ENCODE assay signal across 19 cellular contexts in genomic region chr6:39568896-39569295, GRCh38.
DNase-seq lines count a peak whose midpoint lies in the region; ATAC-seq, FAIRE-seq and TF ChIP-seq lines count a peak whose summit lies in the region.
"Had no signal": no experiment of that assay in that cellular context is flagged by ENCODE, and none has a peak within 500 bp of the region (broad histone marks: within the 10 kb centered on the region; RNA-seq: fewer than 3 reads in every experiment).

No MANE protein-coding gene starts in this region.

- TF ChIP-seq POLR2A in IMR-90 (IDR thresholded peaks at IDR 0.05; ENCODE audit: low read depth, low read length) (no peak), H54 (IDR thresholded peaks at IDR 0.05; ENCODE audit: low read depth, low read length) (no peak), Peyer's patch (IDR thresholded peaks at IDR 0.05) (no peak)

- peak; percentile 27; the same call in 1 of the 2 replicates for ATAC-seq in IMR-90 (ENCODE audit: low read depth)
- ATAC-seq in GM18867 (IDR thresholded peaks at IDR 0.05; ENCODE audit: unreplicated experiment) = no peak
- ATAC-seq: upper lobe of right lung had no signal

- H2BK120ac ChIP-seq in IMR-90 (ENCODE audit: low read depth, low read length) = no peak overlapping the region

- H3K14ac ChIP-seq in IMR-90 (replicated peaks; ENCODE audit: low read depth, low read length) = no peak overlapping the region

- no peak for TF ChIP-seq CTCF in AG10803 (conservative IDR thresholded peaks at IDR 0.05; ENCODE audit: low read length)
- no peak for TF ChIP-seq CTCF in IMR-90 (conservative IDR thresholded peaks at IDR 0.05; ENCODE audit: low read depth, low read length)
- no peak for TF ChIP-seq CTCF in chondrocyte (IDR thresholded peaks at IDR 0.05)
- TF ChIP-seq CTCF in Peyer's patch (IDR thresholded peaks at IDR 0.05) = no peak

- no peaks in the 10 kb centered on the region for H3K36me3 ChIP-seq in IMR-90 (ENCODE audit: control insufficient read depth, insufficient read depth, low read length)
- H3K36me3 ChIP-seq in Peyer's patch = no peaks in the 10 kb centered on the region
- H3K36me3 ChIP-seq: neural progenitor cell, sigmoid colon, SJSA1, upper lobe of right lung had no signal

- intact Hi-C loops in IMR-90 (cut with micrococcal nuclease) = loop anchor here (10.0 kb wide), 1 partner anchor 326 kb away; no protein-coding TSS in a partner anchor

- WGBS in IMR-90 (ENCODE audit: extremely low coverage in 2 of 2, insufficient read length in 1 of 2), 2 experiments = 0% methylated on average over 1 of the region's 1 CpG; no CpG with 5 or more reads in 1 of the 2 experiments

- H2BK20ac ChIP-seq in IMR-90 (ENCODE audit: low read depth, low read length) = no peak overlapping the region

- no peak overlapping the region for H2AFZ ChIP-seq in IMR-90 (replicated peaks; ENCODE audit: low read length, poor library complexity)
- H2AFZ ChIP-seq: neural progenitor cell had no signal

- H3K4me3 Mint-ChIP-seq in chondrocyte (ENCODE audit: unreplicated experiment) = no peak overlapping the region
- H3K4me3 Mint-ChIP-seq: activated CD4-positive, alpha-beta memory T cell treated with anti-CD3 and anti-CD28 coated beads for 36 hours; B cell; neural progenitor cell had no signal

- DNase-seq in AG10803 (ENCODE audit: low read depth) = peak; percentile 79
- DNase-seq in IMR-90 = peak; percentile 33
- no peak for DNase-seq in chondrocyte (ENCODE audit: low spot score)
- DNase-seq in kidney glomerular epithelial cell (lab: John Stamatoyannopoulos, UW) = peak; percentile 27
- no peak for DNase-seq in H54 (ENCODE audit: insufficient read length, low spot score)
- DNase-seq in cerebellar nuclear complex (lab: John Stamatoyannopoulos, UW) = no peak
- no peak for DNase-seq in Peyer's patch
- DNase-seq: activated CD4-positive, alpha-beta memory T cell treated with anti-CD3 and anti-CD28 coated beads for 36 hours; DMS 273 treated with DMSO at 0.1 percent for 48 hours; NCI-H1092 treated with DMSO at 0.1 percent for 48 hours; NCI-H2227 treated with DMSO at 0.1 percent for 48 hours; sigmoid colon; stimulated activated CD4-positive, alpha-beta T cell treated with anti-CD3 and anti-CD28 coated beads, Interleukin-4, amount 100 ng/mL, for 4 hours; upper lobe of right lung had no signal

- H2AK5ac ChIP-seq in IMR-90 (ENCODE audit: low read depth, low read length) = no peak overlapping the region

- in situ Hi-C loops in IMR-90 (cut with MboI; ENCODE audit: low sequenced_read_pairs) = no loop called here

- no peak overlapping the region for H2BK5ac ChIP-seq in IMR-90 (ENCODE audit: low read depth, low read length, poor library complexity, severe bottlenecking)

- no peaks in the 10 kb centered on the region for H3K4me1 ChIP-seq in IMR-90 (ENCODE audit: control insufficient read depth, insufficient read depth, low read length)
- H3K4me1 ChIP-seq in Peyer's patch = no peaks in the 10 kb centered on the region
- H3K4me1 ChIP-seq: neural progenitor cell, SJSA1 had no signal

- H3K4me2 ChIP-seq in IMR-90 (ENCODE audit: low read depth, low read length) = no peak overlapping the region
- H3K4me2 ChIP-seq: neural progenitor cell had no signal

- H3K9me3 Mint-ChIP-seq in chondrocyte (ENCODE audit: low read depth) = no peaks in the 10 kb centered on the region
- H3K9me3 Mint-ChIP-seq: activated CD4-positive, alpha-beta memory T cell treated with anti-CD3 and anti-CD28 coated beads for 36 hours had no signal

- no peak overlapping the region for H3K4ac ChIP-seq in IMR-90 (ENCODE audit: low read depth, low read length)

- no peak overlapping the region for H3K23ac ChIP-seq in IMR-90 (ENCODE audit: low read depth, low read length)

- H3K27me3 ChIP-seq in IMR-90 (ENCODE audit: control insufficient read depth, insufficient read depth, low read length) (no peaks in the 10 kb centered on the region), Peyer's patch (no peaks in the 10 kb centered on the region)
- H3K27me3 ChIP-seq: neural progenitor cell, sigmoid colon, upper lobe of right lung had no signal

- CTCF ChIA-PET in IMR-90 (lab: Yijun Ruan, JAX) = no interaction called here

- no peaks in the 10 kb centered on the region for H4K20me1 ChIP-seq in IMR-90 (ENCODE audit: insufficient read depth, low read length)

- peaks cover 64% of the 10 kb centered on the region for H3K4me1 Mint-ChIP-seq in chondrocyte (ENCODE audit: low read depth)
- H3K4me1 Mint-ChIP-seq: B cell had no signal

- H3K18ac ChIP-seq in IMR-90 (ENCODE audit: low read depth, low read length) = no peak overlapping the region

- H3K9me3 ChIP-seq in IMR-90 (ENCODE audit: control insufficient read depth, insufficient read depth, low read length) = no peaks in the 10 kb centered on the region
- no peaks in the 10 kb centered on the region for H3K9me3 ChIP-seq in Peyer's patch
- H3K9me3 ChIP-seq: sigmoid colon, SJSA1, upper lobe of right lung had no signal

- no peak for TF ChIP-seq RAD21 in IMR-90 (IDR thresholded peaks at IDR 0.05; ENCODE audit: low read length)

- no peak for FAIRE-seq in H54 (lab: Jason Lieb, UNC)
- FAIRE-seq: H1 had no signal

- dilution Hi-C loops in IMR-90 (cut with HindIII; ENCODE audit: low sequenced_read_pairs, unreplicated experiment) = no loop called here

- no peaks in the 10 kb centered on the region; the same call in 1 of the 2 replicates for H3K9me1 ChIP-seq in IMR-90 (ENCODE audit: insufficient read depth, low read length)

- H3K27me3 Mint-ChIP-seq in chondrocyte (ENCODE audit: low read depth) = no peaks in the 10 kb centered on the region
- H3K27me3 Mint-ChIP-seq: activated CD4-positive, alpha-beta memory T cell treated with anti-CD3 and anti-CD28 coated beads for 36 hours had no signal

- H3K56ac ChIP-seq in IMR-90 (ENCODE audit: extremely low read depth, insufficient read depth, low read length) = no peak overlapping the region

- no peaks in the 10 kb centered on the region for H3K79me1 ChIP-seq in IMR-90 (ENCODE audit: low read depth in 1 of 2, low read length in 2 of 2)

- peaks cover 2% of the 10 kb centered on the region for H3K36me3 Mint-ChIP-seq in chondrocyte (ENCODE audit: low read depth)
- H3K36me3 Mint-ChIP-seq: activated CD4-positive, alpha-beta memory T cell treated with anti-CD3 and anti-CD28 coated beads for 36 hours; neural progenitor cell had no signal

- no peak overlapping the region for H4K5ac ChIP-seq in IMR-90 (ENCODE audit: low read depth, low read length)

- no peak overlapping the region for H2AK9ac ChIP-seq in IMR-90 (replicated peaks; ENCODE audit: low read depth, low read length, poor library complexity)

- no peak overlapping the region for H4K91ac ChIP-seq in IMR-90 (ENCODE audit: insufficient read depth, low read depth, low read length)

- no peak overlapping the region for H4K8ac ChIP-seq in IMR-90 (ENCODE audit: low read depth in 2 of 2, low read length in 2 of 2)

- POLR2A ChIA-PET in IMR-90 (lab: Charles Lee; ENCODE audit: unreplicated experiment) = no interaction called here

- no peak overlapping the region for H2BK15ac ChIP-seq in IMR-90 (ENCODE audit: low read depth, low read length)

- BruUV-seq in IMR-90 (replicated peaks; lab: Mats Ljungman, UMichigan) = no TSS peak

- H3K9ac ChIP-seq in IMR-90 (ENCODE audit: low read depth, low read length) = no peak overlapping the region
- H3K9ac ChIP-seq: neural progenitor cell had no signal

- H3K27ac Mint-ChIP-seq in chondrocyte (ENCODE audit: unreplicated experiment) = peak overlapping the region; percentile 89
- H3K27ac Mint-ChIP-seq: activated CD4-positive, alpha-beta memory T cell treated with anti-CD3 and anti-CD28 coated beads for 36 hours; B cell; neural progenitor cell had no signal

- H3K4me3 ChIP-seq in AG10803 (ENCODE audit: low read length) (no peak overlapping the region), IMR-90 (ENCODE audit: insufficient read depth, low read depth, low read length) (no peak overlapping the region), Peyer's patch (no peak overlapping the region)
- H3K4me3 ChIP-seq: neural progenitor cell, sigmoid colon, SJSA1, upper lobe of right lung had no signal

- no peak overlapping the region for H3K27ac ChIP-seq in IMR-90 (ENCODE audit: insufficient read depth, low read length)
- no peak overlapping the region for H3K27ac ChIP-seq in Peyer's patch
- H3K27ac ChIP-seq: neural progenitor cell, SJSA1, upper lobe of right lung had no signal

TF ChIP-seq in IMR-90, 13 proteins besides CTCF, POLR2A, EP300 and RAD21:
- TF ChIP-seq RFX5 (IDR thresholded peaks at IDR 0.05; ENCODE audit: low read depth, low read length) (no peak), FOS (IDR thresholded peaks at IDR 0.05; ENCODE audit: low read depth, low read length) (peak; percentile 34; the same call in 1 of the 2 replicates)
TF ChIP-seq in IMR-90: peak in this region for 1.

Comparison
In these comparisons a context has a peak if more than half of its experiments do, and no peak if none do; other contexts are left out.
1. DNase-seq: peak in AG10803 (single experiment), IMR-90 (single experiment) and kidney glomerular epithelial cell (single experiment); none in chondrocyte (single experiment), H54 (single experiment), cerebellar nuclear complex (0 of 2) and Peyer's patch (0 of 3).